ENCODE assay signal across 15 cellular contexts in genomic region chr4:17400696-17401095, GRCh38.
DNase-seq lines count a peak whose midpoint lies in the region; ATAC-seq and TF ChIP-seq lines count a peak whose summit lies in the region.
"Had no signal": no experiment of that assay in that cellular context is flagged by ENCODE, and none has a peak within 500 bp of the region (broad histone marks: within the 10 kb centered on the region; RNA-seq: fewer than 3 reads in every experiment).

No MANE protein-coding gene starts in this region.

- no peaks in the 10 kb centered on the region for H3K9me3 ChIP-seq in SK-N-MC (ENCODE audit: low read depth, low read length)
- H3K9me3 ChIP-seq in ascending aorta, result no peaks in the 10 kb centered on the region
- H3K9me3 ChIP-seq: BLaER1 treated with 17β-estradiol and CSF1 and Interleukin-3, amounts not matched to agents 10 nM and 100 nM had no signal

- no peaks in the 10 kb centered on the region for H3K4me1 ChIP-seq in ascending aorta
- H3K4me1 ChIP-seq: BLaER1 treated with 17β-estradiol and CSF1 and Interleukin-3, amounts not matched to agents 10 nM and 100 nM had no signal

- H3K9ac ChIP-seq in SK-N-MC (ENCODE audit: insufficient read length), result no peak overlapping the region
- H3K9ac ChIP-seq: BLaER1 treated with 17β-estradiol and CSF1 and Interleukin-3, amounts not matched to agents 10 nM and 100 nM had no signal

- peak overlapping the region; percentile 44; the same call in 1 of the 2 replicates for H3K27ac ChIP-seq in SK-N-MC
- H3K27ac ChIP-seq in ascending aorta, result no peak overlapping the region
- H3K27ac ChIP-seq: BLaER1 treated with 17β-estradiol and CSF1 and Interleukin-3, amounts not matched to agents 10 nM and 100 nM; HL-60 had no signal

- DNase-seq in GM03348 (ENCODE audit: low spot score), result peak; percentile 26
- no peak for DNase-seq in SK-N-MC (ENCODE audit: low read depth, low spot score)
- peak; percentile 58 for DNase-seq in fibroblast of mammary gland (ENCODE audit: low read depth)
- peak; percentile 9 for DNase-seq in stromal cell of bone marrow (ENCODE audit: low read depth)
- DNase-seq in ascending aorta (ENCODE audit: low spot score in 2 of 2), result no peak
- no peak for DNase-seq in NCI-H2171 (lab: John Stamatoyannopoulos, UW)
- DNase-seq: CD4-positive, CD25-positive, alpha-beta regulatory T cell; DMS53; GF-D8; H7 had no signal

- no peaks in the 10 kb centered on the region for H3K27me3 ChIP-seq in ascending aorta
- H3K27me3 ChIP-seq: BLaER1 treated with 17β-estradiol and CSF1 and Interleukin-3, amounts not matched to agents 10 nM and 100 nM had no signal

- H3K4me3 ChIP-seq in SK-N-MC (no peak overlapping the region), fibroblast of mammary gland (ENCODE audit: control insufficient read depth, low read depth, low read length) (no peak overlapping the region), ascending aorta (no peak overlapping the region)
- H3K4me3 ChIP-seq: BLaER1 treated with 17β-estradiol and CSF1 and Interleukin-3, amounts not matched to agents 10 nM and 100 nM; GM12878; GM23338 had no signal

- intact Hi-C loops in ascending aorta (cut with DNase I), result no loop called here

- no peak for ATAC-seq in HG03095 (IDR thresholded peaks at IDR 0.05; ENCODE audit: unreplicated experiment)
- ATAC-seq: GM12878, GM23338 had no signal

- TF ChIP-seq CTCF in fibroblast of mammary gland (conservative IDR thresholded peaks at IDR 0.05; ENCODE audit: control insufficient read depth, insufficient read depth, low read depth, low read length) (no peak), ascending aorta (IDR thresholded peaks at IDR 0.05) (no peak)

- H3K36me3 ChIP-seq in SK-N-MC (ENCODE audit: insufficient read depth, low read length) (no peaks in the 10 kb centered on the region), ascending aorta (no peaks in the 10 kb centered on the region)
- H3K36me3 ChIP-seq: BLaER1 treated with 17β-estradiol and CSF1 and Interleukin-3, amounts not matched to agents 10 nM and 100 nM had no signal

Comparison
In these comparisons a context has a peak if more than half of its experiments do, and no peak if none do; other contexts are left out.
1. DNase-seq: peak in GM03348 (single experiment), fibroblast of mammary gland (single experiment) and stromal cell of bone marrow (single experiment); none in SK-N-MC (single experiment), ascending aorta (0 of 2) and NCI-H2171 (single experiment).